ENCODE assay signal across 20 cellular contexts in genomic region chr14:99322731-99323599, GRCh38. TPM values are rescaled to one million over a fixed set of nuclear protein-coding genes. Genes with fewer than 3 reads are reported as not detected.
A peak's percentile ranks its signal among the peaks of the same experiment; 100 is the strongest.
DNase-seq lines count a peak whose midpoint lies in the region; FAIRE-seq and TF ChIP-seq lines count a peak whose summit lies in the region.
"Had no signal": no experiment of that assay in that cellular context is flagged by ENCODE, and none has a peak within 500 bp of the region (broad histone marks: within the 10 kb centered on the region; RNA-seq: fewer than 3 reads in every experiment).

No MANE protein-coding gene starts in this region.

- H3K9me3 ChIP-seq in GM23248 (ENCODE audit: low read depth) (no peaks in the 10 kb centered on the region), H1 (ENCODE audit: insufficient read depth in 2 of 2, low read depth in 1 of 2, low read length in 1 of 2) (no peaks in the 10 kb centered on the region), osteoblast (ENCODE audit: low read depth, low read length) (no peaks in the 10 kb centered on the region)
- no peaks in the 10 kb centered on the region for H3K9me3 ChIP-seq in CD8-positive, alpha-beta memory T cell (ENCODE audit: low read length)
- H3K9me3 ChIP-seq: breast epithelium, gastrocnemius medialis, HAP-1, thoracic aorta had no signal

- in situ Hi-C loops in GM23248 (cut with MboI): no loop called here

- H4K20me1 ChIP-seq in GM23248 (ENCODE audit: insufficient read depth) (no peaks in the 10 kb centered on the region), H1 (replicated peaks in 1 of 2; ENCODE audit: control insufficient read depth in 1 of 2, insufficient read depth in 2 of 2, low read length in 2 of 2) (peaks cover 0 to 2% of the 10 kb centered on the region in 2 experiments), osteoblast (ENCODE audit: insufficient read depth, low read length) (no peaks in the 10 kb centered on the region)

- no peak overlapping the region; the same call in 1 of the 2 replicates for H4K8ac ChIP-seq in H1 (ENCODE audit: extremely low read depth, insufficient read depth, low read length)

- H3F3A ChIP-seq in GM23248 (ENCODE audit: insufficient read depth): no peaks in the 10 kb centered on the region

- H3K36me3 Mint-ChIP-seq in CD8-positive, alpha-beta memory T cell: no peaks in the 10 kb centered on the region

- CTCF ChIA-PET in H1 (lab: Charles Lee; ENCODE audit: partially characterized antibody): interaction anchor here (0.9 to 3.9 kb wide), 7 partner anchors 11 to 71 kb away, joined by 3 to 19 read pairs (median 4); no protein-coding TSS in a partner anchor
- CTCF ChIA-PET in CD8-positive, alpha-beta memory T cell (lab: Charles Lee): no interaction called here

- H3K23ac ChIP-seq in H1 (ENCODE audit: insufficient read length): no peak overlapping the region

- H3K4me2 ChIP-seq in GM23248 (ENCODE audit: unreplicated experiment) (no peak overlapping the region), H1 (ENCODE audit: insufficient read depth in 1 of 2, low read depth in 2 of 2, low read length in 2 of 2) (no peak overlapping the region), osteoblast (ENCODE audit: insufficient read depth, low read length) (no peak overlapping the region)

- no peak overlapping the region for H2BK5ac ChIP-seq in H1 (ENCODE audit: low read depth, low read length)

- H3K4me3 ChIP-seq in GM23248 (no peak overlapping the region), H1 (ENCODE audit: extremely low read depth in 1 of 4, insufficient read depth in 2 of 4, low read depth in 3 of 4, low read length in 4 of 4) (no peak overlapping the region), osteoblast (ENCODE audit: insufficient read depth, low read length) (no peak overlapping the region)
- no peak overlapping the region for H3K4me3 ChIP-seq in CD8-positive, alpha-beta memory T cell (ENCODE audit: low read length)
- H3K4me3 ChIP-seq: breast epithelium, gastrocnemius medialis, HAP-1, thoracic aorta had no signal

- peak overlapping the region in 4 of 8 donors; percentile 11 to 60 (median 41) for H3K27ac Mint-ChIP-seq in CD8-positive, alpha-beta memory T cell
- H3K27ac Mint-ChIP-seq: activated T-helper 2 cell treated with anti-CD3 and anti-CD28 coated beads, Interferon-gamma antibody, Interleukin-2, Interleukin-4, amounts not matched to agents 10 μg/mL and 5 μg/mL and 100 μg/mL, durations not matched to agents 14 hours and 24 hours and 36 hours; B cell had no signal

- H3K79me1 ChIP-seq in H1 (ENCODE audit: low read depth, low read length): no peaks in the 10 kb centered on the region

- TF ChIP-seq EP300 in H1 (IDR thresholded peaks at IDR 0.05; ENCODE audit: borderline replicate concordance in 1 of 2, low read depth in 2 of 2, low read length in 2 of 2): no peak

- no peaks in the 10 kb centered on the region for H3K79me2 ChIP-seq in GM23248 (ENCODE audit: insufficient read depth)
- no peaks in the 10 kb centered on the region for H3K79me2 ChIP-seq in H1 (ENCODE audit: control insufficient read depth in 1 of 2, insufficient read depth in 2 of 2, low read length in 2 of 2)
- no peaks in the 10 kb centered on the region for H3K79me2 ChIP-seq in osteoblast (ENCODE audit: insufficient read depth, low read length)

- POLR2A ChIA-PET in H1 (lab: Charles Lee; ENCODE audit: partially characterized antibody): no interaction called here
- POLR2A ChIA-PET in CD8-positive, alpha-beta memory T cell (lab: Charles Lee): no interaction called here

- H3K27me3 Mint-ChIP-seq in CD8-positive, alpha-beta memory T cell: peaks cover 0 to 13% of the 10 kb centered on the region in 2 donors

- no peaks in the 10 kb centered on the region for H3K23me2 ChIP-seq in H1 (ENCODE audit: low read depth, low read length)

- H4K91ac ChIP-seq in H1 (replicated peaks; ENCODE audit: insufficient read length, low read length): peak overlapping the region; percentile 54

- H3K9me2 ChIP-seq in GM23248 (ENCODE audit: insufficient read depth): no peaks in the 10 kb centered on the region

- H4K5ac ChIP-seq in H1 (ENCODE audit: insufficient read length, low read depth, low read length): no peak overlapping the region

- H2AK5ac ChIP-seq in H1 (ENCODE audit: low read depth, low read length): no peak overlapping the region

- no peak overlapping the region for H3K14ac ChIP-seq in H1 (ENCODE audit: insufficient read length)

- DNase-seq in AG20443 (ENCODE audit: low spot score) (peak; percentile 43), GM23248 (peak; percentile 37), H1 (ENCODE audit: low read depth in 1 of 2, low spot score in 2 of 2) (no peak), osteoblast (ENCODE audit: insufficient read length, low spot score, missing footprints) (peak; percentile 92), GM03348 (ENCODE audit: low spot score) (no peak), DMS53 treated with DMSO at 0.1 percent for 48 hours (lab: John Stamatoyannopoulos, UW; ENCODE audit: unreplicated experiment) (no peak)
- no peak for DNase-seq in CD8-positive, alpha-beta memory T cell
- DNase-seq: activated CD4-positive, CD25-positive, alpha-beta regulatory T cell treated with anti-CD3 and anti-CD28 coated beads, Interleukin-2, amount 50 U/mL, for 72 hours; COR-L47; dermis blood vessel endothelial cell; NCI-H1694 treated with DMSO at 0.1 percent for 48 hours; NCI-H446 treated with DMSO at 0.1 percent for 48 hours; NK-92 treated with Interleukin-12 subunit alpha and Interleukin-12 subunit beta, amount 100 ng/mL, for 24 hours; RPMI8226 had no signal

- H2AFZ ChIP-seq in GM23248 (no peak overlapping the region), H1 (ENCODE audit: low read length) (0 out of 2 replicates have a peak overlapping the region, but pooled peaks have one; percentile 33), osteoblast (ENCODE audit: low read length) (no peak overlapping the region)

- WGBS in GM23248 (ENCODE audit: low coverage in 1 of 2, low lambda C conversion rate in 2 of 2, missing lambda C conversion rate in 2 of 2), 2 experiments: 33 to 36% methylated on average over 19 to 20 of the region's 20 CpGs
- WGBS in H1 (ENCODE audit: extremely low coverage in 1 of 2, insufficient coverage in 1 of 2, insufficient read length in 1 of 2, insufficient replicate concordance in 2 of 2, low coverage in 1 of 2, low lambda C conversion rate in 2 of 2, missing lambda C conversion rate in 1 of 2), 2 experiments: 93% methylated on average over 20 of the region's 20 CpGs; no CpG with 5 or more reads in 1 of the 2 experiments

- no peak for TF ChIP-seq RAD21 in H1 (IDR thresholded peaks at IDR 0.05 in 1 of 2, conservative IDR thresholded peaks at IDR 0.05 in 1 of 2; ENCODE audit: low read depth in 2 of 2, low read length in 2 of 2)

- H2BK120ac ChIP-seq in H1 (replicated peaks; ENCODE audit: low read depth, low read length): no peak overlapping the region

- TF ChIP-seq CTCF in H1 (IDR thresholded peaks at IDR 0.05; ENCODE audit: control extremely low read depth in 1 of 3, insufficient read depth in 1 of 3, low read depth in 1 of 3, low read length in 3 of 3) (no peak), osteoblast (IDR thresholded peaks at IDR 0.05; ENCODE audit: extremely low read depth, low read depth, low read length) (no peak)

- TF ChIP-seq POLR2A in H1 (IDR thresholded peaks at IDR 0.05; ENCODE audit: control extremely low read depth in 1 of 2, low read depth in 2 of 2, low read length in 2 of 2): no peak

- H2BK12ac ChIP-seq in H1 (ENCODE audit: low read depth, low read length): peak overlapping the region; percentile 60; the same call in 1 of the 2 replicates

- peak overlapping the region; percentile 32; the same call in 1 of the 2 replicates for H3K18ac ChIP-seq in H1 (ENCODE audit: extremely low read depth, low read length)

- peaks cover 12 to 17% (median 16%) of the 10 kb centered on the region in 3 donors for H3K4me1 Mint-ChIP-seq in CD8-positive, alpha-beta memory T cell

- H2BK20ac ChIP-seq in H1 (ENCODE audit: low read length): no peak overlapping the region

- H3K9ac ChIP-seq in GM23248 (no peak overlapping the region), H1 (replicated peaks in 1 of 4; ENCODE audit: extremely low read depth in 1 of 4, low read depth in 3 of 4, low read length in 3 of 4) (no peak overlapping the region)

- no peak overlapping the region for H3K4ac ChIP-seq in H1 (replicated peaks; ENCODE audit: insufficient read length, low read depth, low read length)

- H3K27ac ChIP-seq in GM23248 (no peak overlapping the region), H1 (ENCODE audit: low read depth, low read length) (no peak overlapping the region), osteoblast (ENCODE audit: low read depth, low read length) (no peak overlapping the region)
- H3K27ac ChIP-seq in CD8-positive, alpha-beta memory T cell (ENCODE audit: low read depth, low read length): no peak overlapping the region
- H3K27ac ChIP-seq: breast epithelium, gastrocnemius medialis, thoracic aorta had no signal

- H2BK15ac ChIP-seq in H1 (ENCODE audit: low read length): peak overlapping the region; percentile 46; the same call in 1 of the 2 replicates

- H3K4me3 Mint-ChIP-seq in CD8-positive, alpha-beta memory T cell: no peak overlapping the region
- H3K4me3 Mint-ChIP-seq: B cell had no signal

- H3K56ac ChIP-seq in H1 (replicated peaks; ENCODE audit: insufficient read length, low read depth, low read length): no peak overlapping the region

- peaks cover 3% of the 10 kb centered on the region for H3K27me3 ChIP-seq in GM23248 (replicated peaks; ENCODE audit: insufficient read depth)
- H3K27me3 ChIP-seq in H1 (replicated peaks in 1 of 4; ENCODE audit: control insufficient read depth in 3 of 4, extremely low read depth in 1 of 4, insufficient read depth in 3 of 4, low read length in 3 of 4): no peaks in the 10 kb centered on the region; a peak in 1 of 7 replicates
- H3K27me3 ChIP-seq in osteoblast (ENCODE audit: insufficient read depth, low read length): peaks cover 3% of the 10 kb centered on the region
- H3K27me3 ChIP-seq in CD8-positive, alpha-beta memory T cell (ENCODE audit: insufficient read depth, low read length, poor library complexity, severe bottlenecking): no peaks in the 10 kb centered on the region

- no peak for FAIRE-seq in H1 (lab: Jason Lieb, UNC)

- H3K9me3 Mint-ChIP-seq in CD8-positive, alpha-beta memory T cell: no peaks in the 10 kb centered on the region
- H3K9me3 Mint-ChIP-seq: activated T-helper 2 cell treated with anti-CD3 and anti-CD28 coated beads, Interferon-gamma antibody, Interleukin-2, Interleukin-4, amounts not matched to agents 10 μg/mL and 5 μg/mL and 100 μg/mL, durations not matched to agents 14 hours and 24 hours and 36 hours had no signal

- H3K36me3 ChIP-seq in GM23248 (ENCODE audit: low read depth) (no peaks in the 10 kb centered on the region), H1 (ENCODE audit: control insufficient read depth in 2 of 4, insufficient read depth in 4 of 4, low read length in 3 of 4) (no peaks in the 10 kb centered on the region), osteoblast (ENCODE audit: insufficient read depth, low read length) (no peaks in the 10 kb centered on the region)
- no peaks in the 10 kb centered on the region for H3K36me3 ChIP-seq in CD8-positive, alpha-beta memory T cell (ENCODE audit: insufficient read depth, low read length)
- H3K36me3 ChIP-seq: breast epithelium, gastrocnemius medialis, HAP-1, thoracic aorta had no signal

- H3K4me1 ChIP-seq in GM23248 (ENCODE audit: insufficient read depth) (no peaks in the 10 kb centered on the region), H1 (replicated peaks in 1 of 4; ENCODE audit: control insufficient read depth in 3 of 4, insufficient read depth in 4 of 4, low read length in 3 of 4) (peaks cover 0 to 14% (median 6%) of the 10 kb centered on the region in 4 experiments; a peak in 6 of 7 replicates), osteoblast (ENCODE audit: insufficient read depth, low read length) (no peaks in the 10 kb centered on the region)
- H3K4me1 ChIP-seq in CD8-positive, alpha-beta memory T cell (ENCODE audit: insufficient read depth, low read length): no peaks in the 10 kb centered on the region
- H3K4me1 ChIP-seq: breast epithelium, gastrocnemius medialis, HAP-1 had no signal

RNA-seq across cellular contexts. Expression of gene BCL11B, which starts 51.0 kb away (rescaled TPM):
- not detected in 2 replicates for total RNA-seq in GM23248 (2014; rRNA removed; shearing (Covaris generic))
- polyA plus RNA-seq in GM23248 (2016; fragmentation: Nextera tagmentation; extraction: Ambion mirVana): not detected in 2 replicates
- 5.9 TPM in 2 replicates for total RNA-seq in H1 (2021; fragmentation: NEBNext Ultra II Directional; extraction: Animal tissue kit (Norgen Biotek cat#: 25700))
- 0.63 and 0.80 TPM in 2 replicates for polyA plus RNA-seq in H1 (2011; rRNA removed)
- polyA plus RNA-seq in H1 (2011; cell fraction: cytosol; rRNA removed): 0.85 TPM
- polyA plus RNA-seq in H1 (2011; cell fraction: nucleus; rRNA removed): 1.5 TPM
- polyA plus RNA-seq in H1 (2012, experiment 1 of 2): 1.1 to 2.2 TPM (median 1.2 TPM) in 4 replicates
- polyA plus RNA-seq in H1 (2012, experiment 2 of 2): 0.22 TPM
- polyA plus RNA-seq in H1 (2013, experiment 1 of 2): 2.1 TPM
- 2.1 TPM for polyA plus RNA-seq in H1 (2013, experiment 2 of 2)
- 1.7 and 1.9 TPM in 2 replicates for polyA minus RNA-seq in H1 (2011; rRNA and poly(A)+ RNA removed)
- 3.2 TPM for polyA minus RNA-seq in H1 (2011; cell fraction: cytosol; rRNA and poly(A)+ RNA removed)
- 4.1 TPM for polyA minus RNA-seq in H1 (2011; cell fraction: nucleus; rRNA and poly(A)+ RNA removed)
- 0.36 and 0.88 TPM in 2 replicates for total RNA-seq in osteoblast
- 10 to 100 TPM; 42.0 to 42.5 TPM for total RNA-seq in CD8-positive, alpha-beta memory T cell
- polyA plus RNA-seq in CD8-positive, alpha-beta memory T cell: 9.7 TPM

Comparison
In these comparisons a context has a peak if more than half of its experiments do, and no peak if none do; other contexts are left out.
1. DNase-seq: peak in AG20443 (single experiment), GM23248 (single experiment) and osteoblast (single experiment); none in H1 (0 of 2), GM03348 (single experiment), CD8-positive, alpha-beta memory T cell (0 of 5) and DMS53 treated with DMSO at 0.1 percent for 48 hours (single experiment).